In genomic region chrX:17559728-17560379, GRCh38 we compare ENCODE assay signal across 10 cellular contexts.
A peak's percentile ranks its signal among the peaks of the same experiment; 100 is the strongest.
DNase-seq lines count a peak whose midpoint lies in the region; ATAC-seq, FAIRE-seq and TF ChIP-seq lines count a peak whose summit lies in the region.
"Had no signal": no experiment of that assay in that cellular context is flagged by ENCODE, and none has a peak within 500 bp of the region (broad histone marks: within the 10 kb centered on the region; RNA-seq: fewer than 3 reads in every experiment).

No MANE protein-coding gene starts in this region.

- H3K4me1 ChIP-seq in HCT116 (ENCODE audit: control insufficient read depth in 1 of 2, insufficient read depth in 2 of 2, low read length in 2 of 2) = peaks cover 20 to 28% of the 10 kb centered on the region in 2 experiments
- peaks cover 8 to 16% of the 10 kb centered on the region in 2 donors for H3K4me1 ChIP-seq in kidney (ENCODE audit: control insufficient read depth in 1 of 2, insufficient read depth in 1 of 2, low read depth in 1 of 2, low read length in 2 of 2)

- intact Hi-C loops in HCT116 (cut with micrococcal nuclease) (no loop called here), kidney (cut with DNase I) (no loop called here)

- no peak overlapping the region for H2AFZ ChIP-seq in HCT116 (ENCODE audit: low read depth, low read length, poor library complexity, severe bottlenecking)

- DNase-seq in A172 (ENCODE audit: low spot score) (peak; percentile 82), HCT116 (ENCODE audit: low read depth, low spot score) (peak; percentile 42), WTC11 (ENCODE audit: low spot score) (no peak), kidney (no peak), midbrain (lab: John Stamatoyannopoulos, UW) (no peak), activated gamma-delta T cell (lab: John Stamatoyannopoulos, UW) (no peak), NCI-H82 (lab: John Stamatoyannopoulos, UW) (no peak)
- DNase-seq in activated CD4-positive, alpha-beta T cell treated with anti-CD3 and anti-CD28 coated beads for 48 hours = no peak
- DNase-seq: activated CD4-positive, alpha-beta T cell treated with anti-CD3 and anti-CD28 coated beads for 1 hour; effector CD4-positive, alpha-beta T cell had no signal

- peaks cover 34% of the 10 kb centered on the region for H3K4me1 Mint-ChIP-seq in WTC11

- POLR2A ChIA-PET in HCT116 (lab: Charles Lee) = no interaction called here
- POLR2A ChIA-PET in WTC11 (lab: Charles Lee) = no interaction called here

- H3K9me3 Mint-ChIP-seq in WTC11 = no peaks in the 10 kb centered on the region

- BruUV-seq in HCT116 (replicated peaks; lab: Mats Ljungman, UMichigan) = no TSS peak

- no peak for TF ChIP-seq CTCF in HCT116 (IDR thresholded peaks at IDR 0.05 in 2 of 3, conservative IDR thresholded peaks at IDR 0.05 in 1 of 3; ENCODE audit: borderline replicate concordance in 1 of 3, insufficient read depth in 1 of 3, low read depth in 2 of 3, low read length in 2 of 3)
- TF ChIP-seq CTCF in WTC11 (IDR thresholded peaks at IDR 0.05) = no peak
- no peak for TF ChIP-seq CTCF in kidney (IDR thresholded peaks at IDR 0.05; ENCODE audit: borderline replicate concordance, extremely low read depth, insufficient read depth)

- no peak for TF ChIP-seq POLR2A in HCT116 (IDR thresholded peaks at IDR 0.05; ENCODE audit: borderline replicate concordance, extremely low read depth, insufficient read depth, insufficient read length)

- H3K79me2 ChIP-seq in HCT116 (ENCODE audit: insufficient read depth, low read length) = no peaks in the 10 kb centered on the region

- no peaks in the 10 kb centered on the region for H3K27me3 ChIP-seq in HCT116 (ENCODE audit: insufficient read depth, low read length)

- peak overlapping the region; percentile 34; the same call in 1 of the 2 replicates for H3K4me3 Mint-ChIP-seq in WTC11

- RAD21 ChIA-PET in HCT116 (lab: Charles Lee; ENCODE audit: low non-redundant PET in 1 of 2, low total read pairs in 2 of 2, uncharacterized antibody in 2 of 2, unreplicated experiment in 2 of 2) = no interaction called here

- FAIRE-seq in kidney (lab: Jason Lieb, UNC) = peak; percentile 87

- H3K9me2 ChIP-seq in HCT116 (ENCODE audit: insufficient read depth) = no peaks in the 10 kb centered on the region

- no peaks in the 10 kb centered on the region for H3K27me3 Mint-ChIP-seq in WTC11 (ENCODE audit: low read depth)

- H3K9me3 ChIP-seq in HCT116 (ENCODE audit: control insufficient read depth in 1 of 2, insufficient read depth in 1 of 2, low read depth in 1 of 2, low read length in 2 of 2) = no peaks in the 10 kb centered on the region
- no peaks in the 10 kb centered on the region for H3K9me3 ChIP-seq in kidney (ENCODE audit: control insufficient read depth in 1 of 2, low read length in 2 of 2)

- CTCF ChIA-PET in HCT116 (lab: Charles Lee) = no interaction called here
- CTCF ChIA-PET in WTC11 (lab: Charles Lee) = no interaction called here

- H3K9ac ChIP-seq in HCT116 (ENCODE audit: low read length) (0 out of 2 replicates have a peak overlapping the region, but pooled peaks have one; percentile 14), kidney (ENCODE audit: low read length in 2 of 2) (no peak overlapping the region)

- peak overlapping the region; percentile 52 for H3K27ac ChIP-seq in HCT116 (ENCODE audit: low read depth, low read length)
- H3K27ac ChIP-seq in kidney (ENCODE audit: low read depth in 2 of 2, low read length in 2 of 2) = peak overlapping the region in 1 of 2 donors; percentile 63

- H3K4me2 ChIP-seq in HCT116 (ENCODE audit: low read length) = peak overlapping the region; percentile 60

- H4K20me1 ChIP-seq in HCT116 (ENCODE audit: insufficient read depth) = no peaks in the 10 kb centered on the region

- ATAC-seq in HCT116 (peak; percentile 94), WTC11 (peak; percentile 79)

- no peaks in the 10 kb centered on the region for H3K36me3 Mint-ChIP-seq in WTC11

- H3K27ac Mint-ChIP-seq in WTC11 = peak overlapping the region; percentile 84

- peak; percentile 28; the same call in 1 of the 2 replicates for TF ChIP-seq RAD21 in HCT116 (IDR thresholded peaks at IDR 0.05; ENCODE audit: low read depth)

- H3K36me3 ChIP-seq in HCT116 (ENCODE audit: control insufficient read depth in 1 of 2, insufficient read depth in 2 of 2, low read length in 2 of 2) (no peaks in the 10 kb centered on the region), kidney (ENCODE audit: control insufficient read depth in 1 of 2, insufficient read depth in 2 of 2, low read length in 2 of 2) (no peaks in the 10 kb centered on the region)

- peak overlapping the region in 1 of 2 experiments; percentile 39; a peak in 2 of 4 replicates for H3K4me3 ChIP-seq in HCT116 (replicated peaks in 1 of 2; ENCODE audit: low read depth in 1 of 2, low read length in 2 of 2)
- no peak overlapping the region for H3K4me3 ChIP-seq in kidney (ENCODE audit: low read length in 2 of 2)

TF ChIP-seq in HCT116, 20 proteins besides CTCF, POLR2A, EP300 and RAD21:
- TF ChIP-seq EZH2phosphoT487 (IDR thresholded peaks at IDR 0.05; ENCODE audit: borderline replicate concordance) (no peak), SRF (IDR thresholded peaks at IDR 0.05; ENCODE audit: low read depth) (no peak), FOSL1 (IDR thresholded peaks at IDR 0.05; ENCODE audit: low read depth) (peak; percentile 60), JUND (IDR thresholded peaks at IDR 0.05) (peak; percentile 50), SP1 (IDR thresholded peaks at IDR 0.05; ENCODE audit: low read depth) (peak; percentile 60)

TF ChIP-seq in WTC11, 78 proteins besides CTCF, POLR2A, EP300 and RAD21:
- TF ChIP-seq ZNF423 (CRISPR knock-in tag; IDR thresholded peaks at IDR 0.05) (no peak), IRF2 (CRISPR knock-in tag; IDR thresholded peaks at IDR 0.05; ENCODE audit: borderline replicate concordance, low read depth) (no peak), IRF1 (CRISPR knock-in tag; IDR thresholded peaks at IDR 0.05) (no peak), ZBTB21 (CRISPR knock-in tag; IDR thresholded peaks at IDR 0.05; ENCODE audit: borderline replicate concordance) (no peak), ZNF671 (CRISPR knock-in tag; IDR thresholded peaks at IDR 0.05) (no peak), SMAD3 (CRISPR knock-in tag; IDR thresholded peaks at IDR 0.05; ENCODE audit: borderline replicate concordance) (no peak)

Comparison
In these comparisons a context has a peak if more than half of its experiments do, and no peak if none do; other contexts are left out.
1. DNase-seq: peak in A172 (single experiment) and HCT116 (single experiment); none in WTC11 (single experiment), kidney (single experiment), midbrain (single experiment), activated CD4-positive, alpha-beta T cell treated with anti-CD3 and anti-CD28 coated beads for 48 hours (single experiment), activated gamma-delta T cell (single experiment) and NCI-H82 (single experiment).